8 cellular contexts compared by ENCODE assay signal in genomic region chr14:102510616-102511520, GRCh38. TPM values are rescaled to one million over a fixed set of nuclear protein-coding genes. Genes with fewer than 3 reads are reported as not detected.
DNase-seq lines count a peak whose midpoint lies in the region; ATAC-seq and TF ChIP-seq lines count a peak whose summit lies in the region.

No MANE protein-coding gene starts in this region.

- H3K9ac ChIP-seq in KMS-11: peak overlapping the region; percentile 59; the same call in 1 of the 2 replicates

- no peaks in the 10 kb centered on the region for H3K9me3 ChIP-seq in CD4-positive, alpha-beta T cell (ENCODE audit: control insufficient read depth, low read length)
- H3K9me3 ChIP-seq in right lobe of liver (no peaks in the 10 kb centered on the region), tibial nerve (no peaks in the 10 kb centered on the region)

- no peaks in the 10 kb centered on the region for H3K27me3 ChIP-seq in CD4-positive, alpha-beta T cell (ENCODE audit: control insufficient read depth, insufficient read depth, low read length)
- H3K27me3 ChIP-seq in KMS-11 (ENCODE audit: insufficient read depth, low read depth) (no peaks in the 10 kb centered on the region), right lobe of liver (no peaks in the 10 kb centered on the region), tibial nerve (no peaks in the 10 kb centered on the region)

- peaks cover 2% of the 10 kb centered on the region for H3K9me3 Mint-ChIP-seq in CD4-positive, alpha-beta T cell

- H3K27ac ChIP-seq in CD4-positive, alpha-beta T cell (ENCODE audit: low read depth, low read length): no peak overlapping the region
- H3K27ac ChIP-seq in KMS-11: no peak overlapping the region
- no peak overlapping the region for H3K27ac ChIP-seq in right lobe of liver
- peak overlapping the region in 3 of 4 donors; percentile 79 to 89 (median 81) for H3K27ac ChIP-seq in tibial nerve

- H4K20me1 ChIP-seq in KMS-11 (ENCODE audit: insufficient read depth): no peaks in the 10 kb centered on the region

- intact Hi-C loops in CD4-positive, alpha-beta T cell (cut with DNase I, micrococcal nuclease): loop anchor here in 1 of 2 experiments (10.0 kb wide), 2 partner anchors 196 to 806 kb away; partner anchors contain the start of gene ZNF839
- intact Hi-C loops in right lobe of liver (cut with DNase I): loop anchor here in 1 of 2 donors (5.0 kb wide), 1 partner anchor 69 kb away; no protein-coding TSS in a partner anchor

- TF ChIP-seq CTCF in CD4-positive, alpha-beta T cell (IDR thresholded peaks at IDR 0.05): no peak
- TF ChIP-seq CTCF in KMS-11 (conservative IDR thresholded peaks at IDR 0.05; ENCODE audit: low read depth, low read length) (no peak), right lobe of liver (IDR thresholded peaks at IDR 0.05) (no peak), tibial nerve (IDR thresholded peaks at IDR 0.05) (no peak)

- WGBS in right lobe of liver (ENCODE audit: insufficient coverage, low coverage, low lambda C conversion rate, missing lambda C conversion rate): 55% methylated on average over 15 of the region's 19 CpGs
- 53 to 61% methylated on average over 11 to 19 of the region's 19 CpGs for WGBS in tibial nerve, 2 donors

- peak overlapping the region; percentile 92 for H3K4me3 Mint-ChIP-seq in CD4-positive, alpha-beta T cell

- no peak for TF ChIP-seq EP300 in tibial nerve (IDR thresholded peaks at IDR 0.05)

- H3K36me3 ChIP-seq in KMS-11 (ENCODE audit: insufficient read depth) (no peaks in the 10 kb centered on the region), right lobe of liver (no peaks in the 10 kb centered on the region), tibial nerve (peaks cover 0 to 18% (median 0%) of the 10 kb centered on the region in 3 donors)

- POLR2A ChIA-PET in CD4-positive, alpha-beta T cell (lab: Charles Lee): no interaction called here

- CTCF ChIA-PET in CD4-positive, alpha-beta T cell (lab: Charles Lee): interaction anchor here (1.1 kb wide), 1 partner anchor 263 kb away, joined by 3 read pairs; no protein-coding TSS in a partner anchor

- peak overlapping the region; percentile 76 for H3K4me2 ChIP-seq in KMS-11

- peak overlapping the region; percentile 53 for H3K27ac Mint-ChIP-seq in CD4-positive, alpha-beta T cell

- no peak overlapping the region for H3K4me3 ChIP-seq in KMS-11 (IDR thresholded peaks at IDR 0.05; ENCODE audit: insufficient read depth, low read depth, low read length)
- peak overlapping the region; percentile 40 to 63 (median 56) for H3K4me3 ChIP-seq in right lobe of liver
- peak overlapping the region in 3 of 4 donors; percentile 68 to 79 (median 76) for H3K4me3 ChIP-seq in tibial nerve

- H3K27me3 Mint-ChIP-seq in CD4-positive, alpha-beta T cell: no peaks in the 10 kb centered on the region

- no peak for ATAC-seq in CD4-positive, alpha-beta T cell (ENCODE audit: poor library complexity)
- ATAC-seq in right lobe of liver: no peak
- no peak for ATAC-seq in HG02970 (IDR thresholded peaks at IDR 0.05; ENCODE audit: low FRiP score, unreplicated experiment)
- no peak for ATAC-seq in HG03378 (IDR thresholded peaks at IDR 0.05; ENCODE audit: unreplicated experiment)
- no peak for ATAC-seq in GM18502 (IDR thresholded peaks at IDR 0.05; ENCODE audit: poor library complexity, unreplicated experiment)

- H3K79me2 ChIP-seq in KMS-11 (ENCODE audit: insufficient read depth, low read depth): no peaks in the 10 kb centered on the region

- no peak for TF ChIP-seq POLR2A in right lobe of liver (IDR thresholded peaks at IDR 0.05)
- no peak for TF ChIP-seq POLR2A in tibial nerve (IDR thresholded peaks at IDR 0.05)

- DNase-seq in CD4-positive, alpha-beta T cell: no peak
- DNase-seq in amniotic epithelial cell (ENCODE audit: low read depth) (peak; percentile 39), right lobe of liver (peak in 1 of 3 donors; percentile 58), tibial nerve (ENCODE audit: low spot score in 2 of 2) (no peak)

- peaks cover 12% of the 10 kb centered on the region for H3K4me1 ChIP-seq in KMS-11 (ENCODE audit: low read depth, poor library complexity, severe bottlenecking)
- H3K4me1 ChIP-seq in right lobe of liver: peaks cover 0 to 6% (median 0%) of the 10 kb centered on the region in 4 donors
- H3K4me1 ChIP-seq in tibial nerve: peaks cover 0 to 29% (median 8%) of the 10 kb centered on the region in 4 donors

- no peaks in the 10 kb centered on the region for H3K36me3 Mint-ChIP-seq in CD4-positive, alpha-beta T cell (ENCODE audit: low read depth)

- H3K4me1 Mint-ChIP-seq in CD4-positive, alpha-beta T cell (ENCODE audit: low read depth): peaks cover 18% of the 10 kb centered on the region

- peak overlapping the region; percentile 98 for H2AFZ ChIP-seq in KMS-11 (ENCODE audit: low read depth)

RNA-seq across cellular contexts. Expression of gene ANKRD9, which starts 1.3 kb away (rescaled TPM):
- 1 to 10 TPM; 4.4 to 5.5 TPM for total RNA-seq in CD4-positive, alpha-beta T cell
- 10 to 100 TPM in 2 of 6 experiments, 1 to 10 TPM in 4; 7.5 to 33.8 (median 8.9) TPM for total RNA-seq in right lobe of liver
- total RNA-seq in tibial nerve: 10 to 100 TPM; 11.4 to 39.3 (median 26.2) TPM

Comparison
In these comparisons a context has a peak if more than half of its experiments do, and no peak if none do; other contexts are left out.
1. H3K27ac ChIP-seq: peak in tibial nerve (3 of 4); none in CD4-positive, alpha-beta T cell (single experiment), KMS-11 (single experiment) and right lobe of liver (0 of 3).